ENCODE assay signal across 16 cellular contexts in genomic region chr5:179254638-179255271, GRCh38.
DNase-seq lines count a peak whose midpoint lies in the region; ATAC-seq and TF ChIP-seq lines count a peak whose summit lies in the region.
"Had no signal": no experiment of that assay in that cellular context is flagged by ENCODE, and none has a peak within 500 bp of the region (broad histone marks: within the 10 kb centered on the region; RNA-seq: fewer than 3 reads in every experiment).

No MANE protein-coding gene starts in this region.

- no peaks in the 10 kb centered on the region for H3K9me3 Mint-ChIP-seq in nephron progenitor cell

- H3K27me3 Mint-ChIP-seq in nephron progenitor cell (ENCODE audit: low read depth, poor library complexity) = peaks cover 6% of the 10 kb centered on the region

- peaks cover 26% of the 10 kb centered on the region for H3K4me1 Mint-ChIP-seq in nephron progenitor cell
- H3K4me1 Mint-ChIP-seq: CD8-positive, alpha-beta memory T cell had no signal

- H3K27ac Mint-ChIP-seq in nephron progenitor cell = peak overlapping the region; percentile 6
- H3K27ac Mint-ChIP-seq: CD8-positive, alpha-beta memory T cell had no signal

- ATAC-seq in heart right ventricle = no peak

- H3K4me3 Mint-ChIP-seq in nephron progenitor cell = no peak overlapping the region
- H3K4me3 Mint-ChIP-seq: CD8-positive, alpha-beta memory T cell had no signal

- H3K4me1 ChIP-seq in heart right ventricle (peaks cover 0 to 18% (median 0%) of the 10 kb centered on the region in 9 donors), uterus (peaks cover 0 to 4% of the 10 kb centered on the region in 2 donors)
- H3K4me1 ChIP-seq: BLaER1 treated with 17β-estradiol and CSF1 and Interleukin-3, amounts not matched to agents 10 nM and 100 nM; SJSA1 had no signal

- no peak for TF ChIP-seq POLR2A in uterus (IDR thresholded peaks at IDR 0.05)

- intact Hi-C loops in cardiac septum (cut with DNase I) = no loop called here
- intact Hi-C loops in heart right ventricle (cut with DNase I) = no loop called here
- intact Hi-C loops in uterus (cut with DNase I; ENCODE audit: low total_unique reads) = no loop called here

- H3K9me3 ChIP-seq in heart right ventricle (no peaks in the 10 kb centered on the region), uterus (no peaks in the 10 kb centered on the region)
- H3K9me3 ChIP-seq: BLaER1 treated with 17β-estradiol and CSF1 and Interleukin-3, amounts not matched to agents 10 nM and 100 nM had no signal

- H3K4me3 ChIP-seq in heart right ventricle (no peak overlapping the region), uterus (no peak overlapping the region)
- H3K4me3 ChIP-seq: BLaER1 treated with 17β-estradiol and CSF1 and Interleukin-3, amounts not matched to agents 10 nM and 100 nM; SJSA1 had no signal

- peak; percentile 29 for DNase-seq in cardiac septum (ENCODE audit: low spot score)
- no peak for DNase-seq in heart right ventricle
- peak; percentile 79 for DNase-seq in epidermal melanocyte (ENCODE audit: insufficient read length, low spot score)
- no peak for DNase-seq in nephron progenitor cell
- peak; percentile 1 to 5 for DNase-seq in uterus
- DNase-seq in SW480 (ENCODE audit: low spot score) = no peak
- DNase-seq in NCI-H2107 treated with DMSO at 0.1 percent for 48 hours (lab: John Stamatoyannopoulos, UW; ENCODE audit: unreplicated experiment) = no peak
- DNase-seq in activated T-cell treated with anti-CD3 and anti-CD28 coated beads for 4 hours = no peak
- DNase-seq: DMS79 treated with DMSO at 0.1 percent for 48 hours, H7, NCI-H187, NCI-H774 had no signal

- TF ChIP-seq CTCF in heart right ventricle (IDR thresholded peaks at IDR 0.05) (no peak), nephron progenitor cell (IDR thresholded peaks at IDR 0.05) (no peak), uterus (IDR thresholded peaks at IDR 0.05) (no peak)

- no peaks in the 10 kb centered on the region for H3K36me3 Mint-ChIP-seq in nephron progenitor cell (ENCODE audit: low read depth)
- H3K36me3 Mint-ChIP-seq: CD8-positive, alpha-beta memory T cell had no signal

- 84 to 93% methylated on average over 5 of the region's 5 CpGs for WGBS in heart right ventricle, 2 donors

- H3K27me3 ChIP-seq in heart right ventricle = no peaks in the 10 kb centered on the region
- H3K27me3 ChIP-seq in uterus = no peaks in the 10 kb centered on the region
- H3K27me3 ChIP-seq: BLaER1 treated with 17β-estradiol and CSF1 and Interleukin-3, amounts not matched to agents 10 nM and 100 nM; SJSA1 had no signal

- H3K36me3 ChIP-seq in heart right ventricle (no peaks in the 10 kb centered on the region), uterus (no peaks in the 10 kb centered on the region)
- H3K36me3 ChIP-seq: BLaER1 treated with 17β-estradiol and CSF1 and Interleukin-3, amounts not matched to agents 10 nM and 100 nM; SJSA1 had no signal

- no peak overlapping the region for H3K27ac ChIP-seq in heart right ventricle
- H3K27ac ChIP-seq in uterus = no peak overlapping the region
- H3K27ac ChIP-seq: BLaER1 treated with 17β-estradiol and CSF1 and Interleukin-3, amounts not matched to agents 10 nM and 100 nM; RWPE1; SJSA1 had no signal

Comparison
In these comparisons a context has a peak if more than half of its experiments do, and no peak if none do; other contexts are left out.
1. DNase-seq: peak in cardiac septum (single experiment), epidermal melanocyte (single experiment) and uterus (2 of 2); none in heart right ventricle (0 of 2), nephron progenitor cell (single experiment), SW480 (single experiment), NCI-H2107 treated with DMSO at 0.1 percent for 48 hours (single experiment) and activated T-cell treated with anti-CD3 and anti-CD28 coated beads for 4 hours (single experiment).